19 cellular contexts compared by ENCODE assay signal in genomic region chr3:94360982-94361381, GRCh38.
A peak's percentile ranks its signal among the peaks of the same experiment; 100 is the strongest.
DNase-seq lines count a peak whose midpoint lies in the region; ATAC-seq and TF ChIP-seq lines count a peak whose summit lies in the region.
"Had no signal": no experiment of that assay in that cellular context is flagged by ENCODE, and none has a peak within 500 bp of the region (broad histone marks: within the 10 kb centered on the region; RNA-seq: fewer than 3 reads in every experiment).

No MANE protein-coding gene starts in this region.

- TF ChIP-seq EP300 in sigmoid colon (IDR thresholded peaks at IDR 0.05) = no peak

- TF ChIP-seq POLR2A in sigmoid colon (IDR thresholded peaks at IDR 0.05) = no peak

- no peak for ATAC-seq in HG03045 (IDR thresholded peaks at IDR 0.05; ENCODE audit: unreplicated experiment)

- H3K27me3 Mint-ChIP-seq in brain = peaks cover 4% of the 10 kb centered on the region

- H3K4me3 ChIP-seq in sigmoid colon = no peak overlapping the region
- H3K4me3 ChIP-seq: lower lobe of right lung, vagina had no signal

- H3K36me3 Mint-ChIP-seq in brain = no peaks in the 10 kb centered on the region

- peaks cover 32% of the 10 kb centered on the region for H3K4me1 Mint-ChIP-seq in brain

- DNase-seq in HT1080 (ENCODE audit: low read depth) (peak; percentile 29), inferior parietal cortex (ENCODE audit: extremely low spot score) (peak; percentile 45), sigmoid colon (peak; percentile 87), NCI-H2171 (lab: John Stamatoyannopoulos, UW) (no peak), GM19240 (ENCODE audit: insufficient read length, low spot score) (no peak)
- DNase-seq in activated effector memory CD4-positive, alpha-beta T cell treated with anti-CD3 and anti-CD28 coated beads, Interleukin-2, amount 50 U/mL, for 16 hours = no peak
- DNase-seq: activated CD4-positive, alpha-beta T cell treated with anti-CD3 and anti-CD28 coated beads for 4 hours; activated T-cell treated with anti-CD3 and anti-CD28 coated beads, Interleukin-2, amount 50 U/mL, for 1 hour; BE2C; DND-41; effector CD8-positive, alpha-beta T cell; lower lobe of right lung; NCI-H146; NCI-H526 treated with DMSO at 0.1 percent for 48 hours had no signal

- peak overlapping the region in 3 of 4 donors; percentile 17 to 46 (median 42) for H3K27ac ChIP-seq in sigmoid colon
- H3K27ac ChIP-seq: lower lobe of right lung, RWPE1, vagina had no signal

- TF ChIP-seq CTCF in brain (conservative IDR thresholded peaks at IDR 0.05) (no peak), sigmoid colon (IDR thresholded peaks at IDR 0.05) (no peak)

- H3K9me3 Mint-ChIP-seq in brain = peaks cover 0 to 12% (median 2%) of the 10 kb centered on the region in 5 experiments
- H3K9me3 Mint-ChIP-seq: T-helper 2 cell treated with Interferon-gamma antibody and Interleukin-4, amounts not matched to agents 5 μg/mL and 100 μg/mL, for 36 hours had no signal

- no peaks in the 10 kb centered on the region for H3K27me3 ChIP-seq in sigmoid colon
- H3K27me3 ChIP-seq: BE2C, vagina had no signal

- H3K9me3 ChIP-seq in sigmoid colon = no peaks in the 10 kb centered on the region
- H3K9me3 ChIP-seq: lower lobe of right lung, vagina had no signal

- peak overlapping the region in 4 of 5 experiments; percentile 5 to 89 (median 42) for H3K27ac Mint-ChIP-seq in brain
- H3K27ac Mint-ChIP-seq: T-helper 2 cell treated with Interferon-gamma antibody and Interleukin-4, amounts not matched to agents 5 μg/mL and 100 μg/mL, for 36 hours had no signal

- intact Hi-C loops in sigmoid colon (cut with DNase I) = no loop called here

- peak overlapping the region in 1 of 5 experiments; percentile 12 for H3K4me3 Mint-ChIP-seq in brain
- H3K4me3 Mint-ChIP-seq: T-helper 2 cell treated with Interferon-gamma antibody and Interleukin-4, amounts not matched to agents 5 μg/mL and 100 μg/mL, for 36 hours had no signal

- H3K4me1 ChIP-seq in sigmoid colon = peaks cover 0 to 23% (median 17%) of the 10 kb centered on the region in 4 donors
- H3K4me1 ChIP-seq: BE2C, lower lobe of right lung had no signal

- H3K36me3 ChIP-seq in sigmoid colon = no peaks in the 10 kb centered on the region
- H3K36me3 ChIP-seq: BE2C, lower lobe of right lung, vagina had no signal

Comparison
In these comparisons a context has a peak if more than half of its experiments do, and no peak if none do; other contexts are left out.
1. DNase-seq: peak in HT1080 (single experiment), inferior parietal cortex (single experiment) and sigmoid colon (single experiment); none in activated effector memory CD4-positive, alpha-beta T cell treated with anti-CD3 and anti-CD28 coated beads, Interleukin-2, amount 50 U/mL, for 16 hours (single experiment), NCI-H2171 (single experiment) and GM19240 (single experiment).